In genomic region chr2:220707261-220707660, GRCh38 we compare ENCODE assay signal across 8 cellular contexts.
"Had no signal": no experiment of that assay in that cellular context is flagged by ENCODE, and none has a peak within 500 bp of the region (broad histone marks: within the 10 kb centered on the region; RNA-seq: fewer than 3 reads in every experiment).

No MANE protein-coding gene starts in this region.

- FAIRE-seq: G401.6, GM12878, GM12891, GM12892, GM18507, GM19239 had no signal

- H3K4me3 ChIP-seq: GM12878 had no signal

- DNase-seq: GDM1, GF-D8 had no signal
